ENCODE assay signal across 25 cellular contexts in the genomic region with DNA sequence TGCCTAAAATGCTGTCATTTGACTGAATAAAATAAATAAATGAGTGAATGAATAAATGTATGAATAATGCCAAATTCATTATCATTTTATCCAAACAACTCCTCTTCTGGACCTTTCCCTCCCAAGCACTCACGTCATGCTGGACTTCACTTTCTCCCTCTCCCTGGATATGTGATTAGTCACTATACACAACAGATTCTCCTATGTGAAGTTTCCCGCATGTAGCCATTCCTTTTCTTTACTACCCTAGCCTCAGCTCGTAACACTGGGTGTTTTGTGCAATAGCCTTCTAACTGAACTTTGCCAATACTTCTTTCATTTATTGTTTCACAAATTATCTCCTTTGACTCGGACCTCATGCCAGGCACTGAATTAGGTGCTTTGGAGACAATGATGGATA.
DNase-seq lines count a peak whose midpoint lies in the region; ATAC-seq, FAIRE-seq and TF ChIP-seq lines count a peak whose summit lies in the region.
"Had no signal": no experiment of that assay in that cellular context is flagged by ENCODE, and none has a peak within 500 bp of the region (broad histone marks: within the 10 kb centered on the region; RNA-seq: fewer than 3 reads in every experiment).

No MANE protein-coding gene starts in this region.

- no peak for DNase-seq in GM19239 (ENCODE audit: insufficient read length, low spot score)
- peak; percentile 25 for DNase-seq in fibroblast of mammary gland (ENCODE audit: low read depth)
- peak; percentile 68 for DNase-seq in osteoblast (ENCODE audit: insufficient read length, low spot score, missing footprints)
- no peak for DNase-seq in stimulated activated CD4-positive, alpha-beta T cell treated with anti-CD3 and anti-CD28 coated beads, Interleukin-2, amount 100 ng/mL, for 24 hours
- DNase-seq: C1 segment of cervical spinal cord; CD4-positive, alpha-beta memory T cell; COR-L47; DMS53; GOT3; NCI-H1048; NCI-H1417 treated with DMSO at 0.1 percent for 48 hours; NCI-H187; NCI-H2081 treated with DMSO at 0.1 percent for 48 hours; NCI-H2171; NCI-H226; NCI-H510A; NCI-H69; SK-N-SH had no signal

- H4K20me1 ChIP-seq in OCI-LY3 (ENCODE audit: insufficient read depth, low read length) (peaks cover 12% of the 10 kb centered on the region; the same call in 1 of the 2 replicates), osteoblast (ENCODE audit: insufficient read depth, low read length) (no peaks in the 10 kb centered on the region)

- no peak for ATAC-seq in HG02938 (IDR thresholded peaks at IDR 0.05; ENCODE audit: unreplicated experiment)
- no peak for ATAC-seq in GM19023 (IDR thresholded peaks at IDR 0.05; ENCODE audit: unreplicated experiment)
- ATAC-seq: A549, HCT116 had no signal

- peaks cover 18% of the 10 kb centered on the region; the same call in 1 of the 2 replicates for H3K9me3 ChIP-seq in OCI-LY3 (ENCODE audit: insufficient read depth, low read length)
- peaks cover 2% of the 10 kb centered on the region for H3K9me3 ChIP-seq in osteoblast (ENCODE audit: low read depth, low read length)

- H3K4me1 ChIP-seq in OCI-LY3 (ENCODE audit: low read length) (peaks cover 45% of the 10 kb centered on the region), osteoblast (ENCODE audit: insufficient read depth, low read length) (peaks cover 11% of the 10 kb centered on the region)
- H3K4me1 ChIP-seq: A549 had no signal

- peak; percentile 26 for FAIRE-seq in GM19239 (lab: Jason Lieb, UNC)
- FAIRE-seq: A549, G401.6 had no signal

- no peak overlapping the region for H2AFZ ChIP-seq in OCI-LY3 (ENCODE audit: low read depth, low read length)
- peak overlapping the region; percentile 60 for H2AFZ ChIP-seq in osteoblast (ENCODE audit: low read length)

- TF ChIP-seq CTCF in OCI-LY3 (IDR thresholded peaks at IDR 0.05; ENCODE audit: low read depth, low read length), result no peak
- no peak for TF ChIP-seq CTCF in fibroblast of mammary gland (conservative IDR thresholded peaks at IDR 0.05; ENCODE audit: control insufficient read depth, insufficient read depth, low read depth, low read length)
- no peak for TF ChIP-seq CTCF in osteoblast (IDR thresholded peaks at IDR 0.05; ENCODE audit: extremely low read depth, low read depth, low read length)

- H3K36me3 ChIP-seq in OCI-LY3 (replicated peaks; ENCODE audit: low read depth, low read length) (peaks cover 69% of the 10 kb centered on the region), osteoblast (ENCODE audit: insufficient read depth, low read length) (no peaks in the 10 kb centered on the region)

- H3K79me2 ChIP-seq in OCI-LY3 (ENCODE audit: low read length), result peaks cover 58% of the 10 kb centered on the region
- no peaks in the 10 kb centered on the region for H3K79me2 ChIP-seq in osteoblast (ENCODE audit: insufficient read depth, low read length)

- H3K4me2 ChIP-seq in OCI-LY3 (ENCODE audit: low read length), result 0 out of 2 replicates have a peak overlapping the region, but pooled peaks have one; percentile 35
- H3K4me2 ChIP-seq in osteoblast (ENCODE audit: insufficient read depth, low read length), result no peak overlapping the region
- H3K4me2 ChIP-seq: A549, SK-N-SH had no signal

- H3K27me3 ChIP-seq in OCI-LY3 (ENCODE audit: low read depth, low read length) (no peaks in the 10 kb centered on the region), osteoblast (ENCODE audit: insufficient read depth, low read length) (no peaks in the 10 kb centered on the region)

- H3K9ac ChIP-seq in OCI-LY3 (ENCODE audit: low read length), result peak overlapping the region; percentile 38; the same call in 1 of the 2 replicates
- H3K9ac ChIP-seq: KMS-11, SK-N-SH had no signal

- peak overlapping the region; percentile 94 for H3K27ac ChIP-seq in OCI-LY3 (ENCODE audit: low read length)
- H3K27ac ChIP-seq in osteoblast (ENCODE audit: low read depth, low read length), result peak overlapping the region; percentile 91
- H3K27ac ChIP-seq: A549, KMS-11 had no signal

- H3K4me3 ChIP-seq in OCI-LY3 (ENCODE audit: low read length), result no peak overlapping the region
- no peak overlapping the region for H3K4me3 ChIP-seq in fibroblast of mammary gland (ENCODE audit: control insufficient read depth, low read depth, low read length)
- H3K4me3 ChIP-seq in osteoblast (ENCODE audit: insufficient read depth, low read length), result no peak overlapping the region
- H3K4me3 ChIP-seq: A549 had no signal

Comparison
In these comparisons a context has a peak if more than half of its experiments do, and no peak if none do; other contexts are left out.
1. DNase-seq: peak in fibroblast of mammary gland (single experiment) and osteoblast (single experiment); none in GM19239 (single experiment) and stimulated activated CD4-positive, alpha-beta T cell treated with anti-CD3 and anti-CD28 coated beads, Interleukin-2, amount 100 ng/mL, for 24 hours (0 of 2).